ENCODE assay signal across 3 cellular contexts in the genomic region with DNA sequence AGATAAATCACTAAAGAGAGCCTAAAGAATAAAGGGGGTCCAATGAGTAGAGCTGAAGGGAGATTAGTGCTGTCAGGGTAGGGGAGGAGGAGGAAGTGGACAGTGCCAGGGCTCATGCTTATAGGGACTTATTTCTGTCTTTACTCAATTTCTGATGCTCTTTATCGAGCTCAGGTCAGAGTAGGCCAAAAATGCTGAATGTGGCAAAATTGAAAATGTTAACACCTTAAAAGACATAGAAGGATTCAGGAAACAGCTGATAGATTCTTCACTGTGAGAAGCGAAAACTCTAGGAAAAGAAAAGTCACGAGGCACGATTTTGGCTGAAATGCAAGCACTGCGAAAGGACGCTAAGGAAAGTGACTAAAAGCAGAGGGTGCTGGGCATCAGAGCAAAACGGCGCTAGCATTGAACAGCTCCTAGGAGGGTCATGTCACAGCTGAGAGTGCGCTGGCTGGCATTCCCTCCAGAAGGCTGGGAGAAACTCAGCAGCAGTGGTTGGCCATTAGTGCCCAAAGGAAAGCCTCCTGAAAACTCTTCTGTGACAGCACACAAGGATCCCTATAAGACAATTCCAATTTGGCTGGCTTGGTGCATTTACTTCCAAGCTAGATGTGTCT.
TF ChIP-seq lines count a peak whose summit lies in the region.

No MANE protein-coding gene starts in this region.

TF ChIP-seq in HepG2, 621 proteins besides CTCF, POLR2A, EP300 and RAD21:
- TF ChIP-seq, protein P1, sequence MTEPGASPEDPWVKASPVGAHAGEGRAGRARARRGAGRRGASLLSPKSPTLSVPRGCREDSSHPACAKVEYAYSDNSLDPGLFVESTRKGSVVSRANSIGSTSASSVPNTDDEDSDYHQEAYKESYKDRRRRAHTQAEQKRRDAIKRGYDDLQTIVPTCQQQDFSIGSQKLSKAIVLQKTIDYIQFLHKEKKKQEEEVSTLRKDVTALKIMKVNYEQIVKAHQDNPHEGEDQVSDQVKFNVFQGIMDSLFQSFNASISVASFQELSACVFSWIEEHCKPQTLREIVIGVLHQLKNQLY (CRISPR knock-in tag; IDR thresholded peaks at IDR 0.05) = no peak
- TF ChIP-seq ZNF644 (CRISPR knock-in tag; IDR thresholded peaks at IDR 0.05; ENCODE audit: low read depth) (no peak), NCOA2 (CRISPR knock-in tag; IDR thresholded peaks at IDR 0.05) (no peak), ATF7-NPFF (CRISPR knock-in tag; IDR thresholded peaks at IDR 0.05; ENCODE audit: low read depth) (no peak), MAFF (IDR thresholded peaks at IDR 0.05; ENCODE audit: low read depth, low read length) (peak; percentile 50; the same call in 1 of the 2 replicates), THAP11 (CRISPR knock-in tag; IDR thresholded peaks at IDR 0.05) (no peak), MAFK (conservative IDR thresholded peaks at IDR 0.05 in 1 of 2, IDR thresholded peaks at IDR 0.05 in 1 of 2; ENCODE audit: low read length in 2 of 2) (peak; percentile 45 to 73; a peak in 3 of 4 replicates), ZNF841 (CRISPR knock-in tag; IDR thresholded peaks at IDR 0.05; ENCODE audit: borderline replicate concordance) (no peak), FLYWCH1 (CRISPR knock-in tag; IDR thresholded peaks at IDR 0.05) (no peak), NAIF1 (CRISPR knock-in tag; IDR thresholded peaks at IDR 0.05; ENCODE audit: borderline replicate concordance) (no peak)
- TF ChIP-seq, protein P2, sequence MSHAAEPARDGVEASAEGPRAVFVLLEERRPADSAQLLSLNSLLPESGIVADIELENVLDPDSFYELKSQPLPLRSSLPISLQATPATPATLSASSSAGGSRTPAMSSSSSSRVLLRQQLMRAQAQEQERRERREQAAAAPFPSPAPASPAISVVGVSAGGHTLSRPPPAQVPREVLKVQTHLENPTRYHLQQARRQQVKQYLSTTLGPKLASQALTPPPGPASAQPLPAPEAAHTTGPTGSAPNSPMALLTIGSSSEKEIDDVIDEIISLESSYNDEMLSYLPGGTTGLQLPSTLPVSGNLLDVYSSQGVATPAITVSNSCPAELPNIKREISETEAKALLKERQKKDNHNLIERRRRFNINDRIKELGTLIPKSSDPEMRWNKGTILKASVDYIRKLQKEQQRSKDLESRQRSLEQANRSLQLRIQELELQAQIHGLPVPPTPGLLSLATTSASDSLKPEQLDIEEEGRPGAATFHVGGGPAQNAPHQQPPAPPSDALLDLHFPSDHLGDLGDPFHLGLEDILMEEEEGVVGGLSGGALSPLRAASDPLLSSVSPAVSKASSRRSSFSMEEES (CRISPR knock-in tag; IDR thresholded peaks at IDR 0.05) = no peak
- TF ChIP-seq, protein P3, sequence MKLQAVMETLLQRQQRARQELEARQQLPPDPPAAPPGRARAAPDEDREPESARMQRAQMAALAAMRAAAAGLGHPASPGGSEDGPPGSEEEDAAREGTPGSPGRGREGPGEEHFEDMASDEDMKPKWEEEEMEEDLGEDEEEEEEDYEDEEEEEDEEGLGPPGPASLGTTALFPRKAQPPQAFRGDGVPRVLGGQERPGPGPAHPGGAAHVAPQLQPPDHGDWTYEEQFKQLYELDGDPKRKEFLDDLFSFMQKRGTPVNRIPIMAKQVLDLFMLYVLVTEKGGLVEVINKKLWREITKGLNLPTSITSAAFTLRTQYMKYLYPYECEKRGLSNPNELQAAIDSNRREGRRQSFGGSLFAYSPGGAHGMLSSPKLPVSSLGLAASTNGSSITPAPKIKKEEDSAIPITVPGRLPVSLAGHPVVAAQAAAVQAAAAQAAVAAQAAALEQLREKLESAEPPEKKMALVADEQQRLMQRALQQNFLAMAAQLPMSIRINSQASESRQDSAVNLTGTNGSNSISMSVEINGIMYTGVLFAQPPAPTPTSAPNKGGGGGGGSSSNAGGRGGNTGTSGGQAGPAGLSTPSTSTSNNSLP (IDR thresholded peaks at IDR 0.05; ENCODE audit: low read depth, low read length) = no peak

TF ChIP-seq in IMR-90, 13 proteins besides CTCF, POLR2A, EP300 and RAD21:
- TF ChIP-seq MAFK (IDR thresholded peaks at IDR 0.05; ENCODE audit: low read depth, low read length) (peak; percentile 58), CHD1 (IDR thresholded peaks at IDR 0.05; ENCODE audit: low read depth, low read length) (no peak), NFE2L2 (IDR thresholded peaks at IDR 0.05; ENCODE audit: low read depth, low read length) (no peak), MXI1 (IDR thresholded peaks at IDR 0.05; ENCODE audit: borderline replicate concordance, low read depth, low read length) (no peak)

TF ChIP-seq in H1, 55 proteins besides CTCF, POLR2A, EP300 and RAD21:
- TF ChIP-seq SRF (IDR thresholded peaks at IDR 0.05; ENCODE audit: low read depth, low read length) = no peak
- TF ChIP-seq POU5F1 (IDR thresholded peaks at IDR 0.05; ENCODE audit: low read depth, low read length) = no peak
- no peak for TF ChIP-seq CREB1 (IDR thresholded peaks at IDR 0.05)
- no peak for TF ChIP-seq ASH2L (IDR thresholded peaks at IDR 0.05; ENCODE audit: low read length)
- TF ChIP-seq SP2 (IDR thresholded peaks at IDR 0.05; ENCODE audit: low read length) = no peak
- no peak for TF ChIP-seq NRF1 (IDR thresholded peaks at IDR 0.05; ENCODE audit: low read depth, low read length)
- no peak for TF ChIP-seq CHD2 (IDR thresholded peaks at IDR 0.05; ENCODE audit: low read length)
- no peak for TF ChIP-seq TAF7 (optimal IDR thresholded peaks at IDR 0.05; ENCODE audit: borderline replicate concordance, low read depth, low read length)
- no peak for TF ChIP-seq SIX5 (IDR thresholded peaks at IDR 0.05; ENCODE audit: low read depth, low read length)
- no peak for TF ChIP-seq MAFK (IDR thresholded peaks at IDR 0.05; ENCODE audit: low read depth, low read length)
- TF ChIP-seq RBBP5 (IDR thresholded peaks at IDR 0.05; ENCODE audit: borderline replicate concordance, low read depth, low read length) = no peak
- no peak for TF ChIP-seq SUZ12 (IDR thresholded peaks at IDR 0.05; ENCODE audit: low read length)
- no peak for TF ChIP-seq EZH2 (IDR thresholded peaks at IDR 0.05; ENCODE audit: low read depth, low read length, severe bottlenecking)
- TF ChIP-seq, protein P4, sequence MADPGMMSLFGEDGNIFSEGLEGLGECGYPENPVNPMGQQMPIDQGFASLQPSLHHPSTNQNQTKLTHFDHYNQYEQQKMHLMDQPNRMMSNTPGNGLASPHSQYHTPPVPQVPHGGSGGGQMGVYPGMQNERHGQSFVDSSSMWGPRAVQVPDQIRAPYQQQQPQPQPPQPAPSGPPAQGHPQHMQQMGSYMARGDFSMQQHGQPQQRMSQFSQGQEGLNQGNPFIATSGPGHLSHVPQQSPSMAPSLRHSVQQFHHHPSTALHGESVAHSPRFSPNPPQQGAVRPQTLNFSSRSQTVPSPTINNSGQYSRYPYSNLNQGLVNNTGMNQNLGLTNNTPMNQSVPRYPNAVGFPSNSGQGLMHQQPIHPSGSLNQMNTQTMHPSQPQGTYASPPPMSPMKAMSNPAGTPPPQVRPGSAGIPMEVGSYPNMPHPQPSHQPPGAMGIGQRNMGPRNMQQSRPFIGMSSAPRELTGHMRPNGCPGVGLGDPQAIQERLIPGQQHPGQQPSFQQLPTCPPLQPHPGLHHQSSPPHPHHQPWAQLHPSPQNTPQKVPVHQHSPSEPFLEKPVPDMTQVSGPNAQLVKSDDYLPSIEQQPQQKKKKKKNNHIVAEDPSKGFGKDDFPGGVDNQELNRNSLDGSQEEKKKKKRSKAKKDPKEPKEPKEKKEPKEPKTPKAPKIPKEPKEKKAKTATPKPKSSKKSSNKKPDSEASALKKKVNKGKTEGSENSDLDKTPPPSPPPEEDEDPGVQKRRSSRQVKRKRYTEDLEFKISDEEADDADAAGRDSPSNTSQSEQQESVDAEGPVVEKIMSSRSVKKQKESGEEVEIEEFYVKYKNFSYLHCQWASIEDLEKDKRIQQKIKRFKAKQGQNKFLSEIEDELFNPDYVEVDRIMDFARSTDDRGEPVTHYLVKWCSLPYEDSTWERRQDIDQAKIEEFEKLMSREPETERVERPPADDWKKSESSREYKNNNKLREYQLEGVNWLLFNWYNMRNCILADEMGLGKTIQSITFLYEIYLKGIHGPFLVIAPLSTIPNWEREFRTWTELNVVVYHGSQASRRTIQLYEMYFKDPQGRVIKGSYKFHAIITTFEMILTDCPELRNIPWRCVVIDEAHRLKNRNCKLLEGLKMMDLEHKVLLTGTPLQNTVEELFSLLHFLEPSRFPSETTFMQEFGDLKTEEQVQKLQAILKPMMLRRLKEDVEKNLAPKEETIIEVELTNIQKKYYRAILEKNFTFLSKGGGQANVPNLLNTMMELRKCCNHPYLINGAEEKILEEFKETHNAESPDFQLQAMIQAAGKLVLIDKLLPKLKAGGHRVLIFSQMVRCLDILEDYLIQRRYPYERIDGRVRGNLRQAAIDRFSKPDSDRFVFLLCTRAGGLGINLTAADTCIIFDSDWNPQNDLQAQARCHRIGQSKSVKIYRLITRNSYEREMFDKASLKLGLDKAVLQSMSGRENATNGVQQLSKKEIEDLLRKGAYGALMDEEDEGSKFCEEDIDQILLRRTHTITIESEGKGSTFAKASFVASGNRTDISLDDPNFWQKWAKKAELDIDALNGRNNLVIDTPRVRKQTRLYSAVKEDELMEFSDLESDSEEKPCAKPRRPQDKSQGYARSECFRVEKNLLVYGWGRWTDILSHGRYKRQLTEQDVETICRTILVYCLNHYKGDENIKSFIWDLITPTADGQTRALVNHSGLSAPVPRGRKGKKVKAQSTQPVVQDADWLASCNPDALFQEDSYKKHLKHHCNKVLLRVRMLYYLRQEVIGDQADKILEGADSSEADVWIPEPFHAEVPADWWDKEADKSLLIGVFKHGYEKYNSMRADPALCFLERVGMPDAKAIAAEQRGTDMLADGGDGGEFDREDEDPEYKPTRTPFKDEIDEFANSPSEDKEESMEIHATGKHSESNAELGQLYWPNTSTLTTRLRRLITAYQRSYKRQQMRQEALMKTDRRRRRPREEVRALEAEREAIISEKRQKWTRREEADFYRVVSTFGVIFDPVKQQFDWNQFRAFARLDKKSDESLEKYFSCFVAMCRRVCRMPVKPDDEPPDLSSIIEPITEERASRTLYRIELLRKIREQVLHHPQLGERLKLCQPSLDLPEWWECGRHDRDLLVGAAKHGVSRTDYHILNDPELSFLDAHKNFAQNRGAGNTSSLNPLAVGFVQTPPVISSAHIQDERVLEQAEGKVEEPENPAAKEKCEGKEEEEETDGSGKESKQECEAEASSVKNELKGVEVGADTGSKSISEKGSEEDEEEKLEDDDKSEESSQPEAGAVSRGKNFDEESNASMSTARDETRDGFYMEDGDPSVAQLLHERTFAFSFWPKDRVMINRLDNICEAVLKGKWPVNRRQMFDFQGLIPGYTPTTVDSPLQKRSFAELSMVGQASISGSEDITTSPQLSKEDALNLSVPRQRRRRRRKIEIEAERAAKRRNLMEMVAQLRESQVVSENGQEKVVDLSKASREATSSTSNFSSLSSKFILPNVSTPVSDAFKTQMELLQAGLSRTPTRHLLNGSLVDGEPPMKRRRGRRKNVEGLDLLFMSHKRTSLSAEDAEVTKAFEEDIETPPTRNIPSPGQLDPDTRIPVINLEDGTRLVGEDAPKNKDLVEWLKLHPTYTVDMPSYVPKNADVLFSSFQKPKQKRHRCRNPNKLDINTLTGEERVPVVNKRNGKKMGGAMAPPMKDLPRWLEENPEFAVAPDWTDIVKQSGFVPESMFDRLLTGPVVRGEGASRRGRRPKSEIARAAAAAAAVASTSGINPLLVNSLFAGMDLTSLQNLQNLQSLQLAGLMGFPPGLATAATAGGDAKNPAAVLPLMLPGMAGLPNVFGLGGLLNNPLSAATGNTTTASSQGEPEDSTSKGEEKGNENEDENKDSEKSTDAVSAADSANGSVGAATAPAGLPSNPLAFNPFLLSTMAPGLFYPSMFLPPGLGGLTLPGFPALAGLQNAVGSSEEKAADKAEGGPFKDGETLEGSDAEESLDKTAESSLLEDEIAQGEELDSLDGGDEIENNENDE (IDR thresholded peaks at IDR 0.05; ENCODE audit: insufficient replicate concordance, low read length) = no peak
- TF ChIP-seq CHD1 (IDR thresholded peaks at IDR 0.05; ENCODE audit: low read depth, low read length) = no peak
